ENCODE assay signal across 19 cellular contexts in the genomic region with DNA sequence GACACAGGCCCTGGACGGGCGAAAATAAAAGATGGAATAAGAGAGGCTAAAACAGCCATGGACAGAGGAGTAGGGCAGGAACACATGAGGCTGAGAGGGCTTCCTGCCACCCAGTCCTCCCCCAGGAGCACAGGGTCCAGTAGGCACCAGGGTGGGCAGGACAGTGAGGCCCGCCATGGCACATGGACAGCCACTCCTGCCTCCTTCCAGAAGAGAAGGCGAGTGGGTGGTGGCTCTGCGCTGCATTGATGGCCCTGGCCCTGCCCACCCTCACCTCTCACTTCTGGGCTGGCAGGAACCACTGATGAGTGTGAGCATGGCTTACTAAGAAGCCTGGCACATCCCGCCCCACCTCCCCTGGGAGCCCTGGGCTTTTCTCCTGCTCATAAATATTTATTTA. TPM values are rescaled to one million over a fixed set of nuclear protein-coding genes. Genes with fewer than 3 reads are reported as not detected.
DNase-seq lines count a peak whose midpoint lies in the region; ATAC-seq and TF ChIP-seq lines count a peak whose summit lies in the region.
"Had no signal": no experiment of that assay in that cellular context is flagged by ENCODE, and none has a peak within 500 bp of the region (broad histone marks: within the 10 kb centered on the region; RNA-seq: fewer than 3 reads in every experiment).

No MANE protein-coding gene starts in this region.

- no peak overlapping the region for H3K4me2 ChIP-seq in neuronal stem cell (ENCODE audit: insufficient read depth, low read length, poor library complexity, severe bottlenecking)
- H3K4me2 ChIP-seq: GM23338 had no signal

- no peak for ATAC-seq in activated naive CD8-positive, alpha-beta T cell treated with anti-CD3 and anti-CD28 coated beads, Interleukin-2, amount 50 U/mL, for 24 hours
- ATAC-seq in HG02852 (IDR thresholded peaks at IDR 0.05; ENCODE audit: unreplicated experiment) (no peak), HG02798 (IDR thresholded peaks at IDR 0.05; ENCODE audit: poor library complexity, unreplicated experiment) (no peak)
- ATAC-seq: GM12878, GM23338, HepG2 had no signal

- peaks cover 8% of the 10 kb centered on the region for H3K36me3 Mint-ChIP-seq in activated naive CD8-positive, alpha-beta T cell
- peaks cover 7% of the 10 kb centered on the region for H3K36me3 Mint-ChIP-seq in activated naive CD8-positive, alpha-beta T cell treated with anti-CD3 and anti-CD28 coated beads, Interleukin-2, amount 50 U/mL, for 24 hours (ENCODE audit: low read depth)
- H3K36me3 Mint-ChIP-seq in Caco-2 (ENCODE audit: insufficient read depth, unreplicated experiment) (peaks cover 33% of the 10 kb centered on the region), endodermal cell (ENCODE audit: low read depth) (peaks cover 53% of the 10 kb centered on the region)

- intact Hi-C loops in Caco-2 (cut with micrococcal nuclease; ENCODE audit: unreplicated experiment) = no loop called here

- H2AFZ ChIP-seq in neuronal stem cell (ENCODE audit: low read length) = no peak overlapping the region
- H2AFZ ChIP-seq: GM23338 had no signal

- no peak overlapping the region for H4K8ac ChIP-seq in neuronal stem cell (ENCODE audit: low read depth, low read length)

- no peak overlapping the region for H3K4me3 Mint-ChIP-seq in activated naive CD8-positive, alpha-beta T cell
- no peak overlapping the region for H3K4me3 Mint-ChIP-seq in activated naive CD8-positive, alpha-beta T cell treated with anti-CD3 and anti-CD28 coated beads, Interleukin-2, amount 50 U/mL, for 24 hours
- H3K4me3 Mint-ChIP-seq in Caco-2 (ENCODE audit: unreplicated experiment) (no peak overlapping the region), endodermal cell (no peak overlapping the region)
- H3K4me3 Mint-ChIP-seq: CD4-positive, alpha-beta memory T cell; GM23338; H9 had no signal

- no peaks in the 10 kb centered on the region for H3K9me3 Mint-ChIP-seq in activated naive CD8-positive, alpha-beta T cell (ENCODE audit: low read depth)
- no peaks in the 10 kb centered on the region for H3K9me3 Mint-ChIP-seq in activated naive CD8-positive, alpha-beta T cell treated with anti-CD3 and anti-CD28 coated beads, Interleukin-2, amount 50 U/mL, for 24 hours
- H3K9me3 Mint-ChIP-seq in Caco-2 (ENCODE audit: unreplicated experiment) = no peaks in the 10 kb centered on the region
- no peaks in the 10 kb centered on the region for H3K9me3 Mint-ChIP-seq in endodermal cell
- H3K9me3 Mint-ChIP-seq: CD4-positive, alpha-beta memory T cell; GM23338; H9 had no signal

- peak overlapping the region; percentile 56 for H3K23ac ChIP-seq in neuronal stem cell (ENCODE audit: low read depth, low read length, poor library complexity)

- H3K9ac ChIP-seq in endodermal cell (ENCODE audit: extremely low read depth, low read length, poor library complexity, severe bottlenecking) (no peak overlapping the region), neuronal stem cell (ENCODE audit: low read depth, low read length, poor library complexity) (no peak overlapping the region)

- 94 to 97% methylated on average over 5 to 6 of the region's 6 CpGs for WGBS in endodermal cell (ENCODE audit: insufficient coverage in 1 of 2, insufficient read length in 1 of 2), 2 experiments
- no CpG with 5 or more reads among the region's 6 CpGs for WGBS in neuronal stem cell (ENCODE audit: extremely low coverage in 2 of 2, insufficient read length in 2 of 2, insufficient replicate concordance in 1 of 2), 2 donors

- H3K27me3 ChIP-seq in Caco-2 (replicated peaks; ENCODE audit: control insufficient read depth, insufficient read depth, low read length) = no peaks in the 10 kb centered on the region
- no peaks in the 10 kb centered on the region for H3K27me3 ChIP-seq in endodermal cell (ENCODE audit: control insufficient read depth, insufficient read depth, low read length, poor library complexity, severe bottlenecking)
- no peaks in the 10 kb centered on the region for H3K27me3 ChIP-seq in neuronal stem cell (ENCODE audit: control insufficient read depth in 3 of 3, insufficient read depth in 3 of 3, low read depth in 1 of 3, low read length in 3 of 3)

- no peak overlapping the region for H2BK15ac ChIP-seq in neuronal stem cell (ENCODE audit: low read length)

- H3K9me3 ChIP-seq in Caco-2 (no peaks in the 10 kb centered on the region), endodermal cell (ENCODE audit: control insufficient read depth, low read length) (no peaks in the 10 kb centered on the region), neuronal stem cell (replicated peaks in 1 of 2; ENCODE audit: control insufficient read depth in 2 of 2, insufficient read depth in 1 of 2, low read depth in 1 of 2, low read length in 2 of 2) (no peaks in the 10 kb centered on the region)

- no TSS peak for BruUV-seq in Caco-2 (replicated peaks; lab: Mats Ljungman, UMichigan)

- peak overlapping the region; percentile 19 for H3K27ac Mint-ChIP-seq in activated naive CD8-positive, alpha-beta T cell
- H3K27ac Mint-ChIP-seq in activated naive CD8-positive, alpha-beta T cell treated with anti-CD3 and anti-CD28 coated beads, Interleukin-2, amount 50 U/mL, for 24 hours = no peak overlapping the region
- peak overlapping the region; percentile 5 for H3K27ac Mint-ChIP-seq in Caco-2 (ENCODE audit: unreplicated experiment)
- H3K27ac Mint-ChIP-seq in endodermal cell = peak overlapping the region; percentile 75
- H3K27ac Mint-ChIP-seq: GM23338, H9 had no signal

- H3K4me3 ChIP-seq in Caco-2 (ENCODE audit: low read depth, low read length) = no peak overlapping the region
- no peak overlapping the region for H3K4me3 ChIP-seq in endodermal cell (ENCODE audit: low read length)
- H3K4me3 ChIP-seq in neuronal stem cell (ENCODE audit: low read length in 2 of 2) = no peak overlapping the region
- H3K4me3 ChIP-seq: GM12878, GM23338 had no signal

- H3K18ac ChIP-seq in neuronal stem cell (ENCODE audit: low read length) = peak overlapping the region; percentile 32

- H3K4ac ChIP-seq in neuronal stem cell (ENCODE audit: low read length) = no peak overlapping the region

- H3K4me1 Mint-ChIP-seq in activated naive CD8-positive, alpha-beta T cell (ENCODE audit: low read depth) = peaks cover 23% of the 10 kb centered on the region
- H3K4me1 Mint-ChIP-seq in activated naive CD8-positive, alpha-beta T cell treated with anti-CD3 and anti-CD28 coated beads, Interleukin-2, amount 50 U/mL, for 24 hours = peaks cover 6% of the 10 kb centered on the region
- H3K4me1 Mint-ChIP-seq in Caco-2 (ENCODE audit: low read depth, unreplicated experiment) (peaks cover 6% of the 10 kb centered on the region), endodermal cell (peaks cover 24% of the 10 kb centered on the region)
- H3K4me1 Mint-ChIP-seq: H9 had no signal

- H2BK5ac ChIP-seq in neuronal stem cell (ENCODE audit: low read length) = no peak overlapping the region

- H3K14ac ChIP-seq in neuronal stem cell (ENCODE audit: low read length) = no peak overlapping the region

- H3K27ac ChIP-seq in endodermal cell (ENCODE audit: low read depth, low read length) = no peak overlapping the region
- no peak overlapping the region for H3K27ac ChIP-seq in neuronal stem cell (replicated peaks; ENCODE audit: low read length)

- H3K27me3 Mint-ChIP-seq in activated naive CD8-positive, alpha-beta T cell = no peaks in the 10 kb centered on the region
- no peaks in the 10 kb centered on the region for H3K27me3 Mint-ChIP-seq in activated naive CD8-positive, alpha-beta T cell treated with anti-CD3 and anti-CD28 coated beads, Interleukin-2, amount 50 U/mL, for 24 hours
- no peaks in the 10 kb centered on the region for H3K27me3 Mint-ChIP-seq in Caco-2 (ENCODE audit: insufficient read depth, unreplicated experiment)
- H3K27me3 Mint-ChIP-seq in endodermal cell (ENCODE audit: insufficient read depth) = no peaks in the 10 kb centered on the region
- H3K27me3 Mint-ChIP-seq: CD4-positive, alpha-beta memory T cell had no signal

- H2BK120ac ChIP-seq in neuronal stem cell (ENCODE audit: low read depth, low read length) = no peak overlapping the region

- H3K4me1 ChIP-seq in Caco-2 (no peaks in the 10 kb centered on the region), endodermal cell (ENCODE audit: control insufficient read depth, insufficient read depth, low read length) (peaks cover 4% of the 10 kb centered on the region), neuronal stem cell (ENCODE audit: control insufficient read depth in 2 of 2, insufficient read depth in 1 of 2, low read depth in 1 of 2, low read length in 2 of 2) (peaks cover 0 to 1% of the 10 kb centered on the region in 2 donors)

- H3K79me1 ChIP-seq in neuronal stem cell (ENCODE audit: low read depth, low read length) = no peaks in the 10 kb centered on the region

- POLR2A ChIA-PET in Caco-2 (lab: Charles Lee) = no interaction called here

- peak overlapping the region; percentile 8 for H2BK12ac ChIP-seq in neuronal stem cell (ENCODE audit: low read length)

- TF ChIP-seq CTCF in Caco-2 (IDR thresholded peaks at IDR 0.05; ENCODE audit: insufficient read depth in 1 of 2, low read depth in 1 of 2, low read length in 1 of 2, severe bottlenecking in 1 of 2, unreplicated experiment in 1 of 2) (no peak), endodermal cell (conservative IDR thresholded peaks at IDR 0.05) (no peak)

- no peak overlapping the region for H4K91ac ChIP-seq in neuronal stem cell (ENCODE audit: low read depth, low read length, poor library complexity)

- CTCF ChIA-PET in Caco-2 (lab: Charles Lee) = no interaction called here

- no peak for DNase-seq in activated naive CD8-positive, alpha-beta T cell treated with anti-CD3 and anti-CD28 coated beads, Interleukin-2, amount 50 U/mL, for 24 hours
- DNase-seq in Caco-2 = no peak
- DNase-seq in endodermal cell = no peak
- DNase-seq in neuronal stem cell (ENCODE audit: low spot score) = no peak
- DNase-seq in HUDEP-2 (lab: John Stamatoyannopoulos, UW; ENCODE audit: unreplicated experiment in 76 of 76) = no peak
- DNase-seq: 8988T; AML-193; C1 segment of cervical spinal cord; CD4-positive, alpha-beta memory T cell; COR-L47; DMS53; H9 had no signal

- peaks cover 1% of the 10 kb centered on the region; the same call in 1 of the 2 replicates for H3K36me3 ChIP-seq in Caco-2 (ENCODE audit: control insufficient read depth, insufficient read depth, low read length)
- peaks cover 61% of the 10 kb centered on the region for H3K36me3 ChIP-seq in endodermal cell (ENCODE audit: control insufficient read depth, insufficient read depth, low read length)
- peaks cover 0 to 2% of the 10 kb centered on the region in 2 donors for H3K36me3 ChIP-seq in neuronal stem cell (replicated peaks in 1 of 2; ENCODE audit: control insufficient read depth in 2 of 2, insufficient read depth in 2 of 2, low read length in 2 of 2)

- no peak overlapping the region for H2AK5ac ChIP-seq in neuronal stem cell (ENCODE audit: low read depth, low read length)

RNA-seq across cellular contexts. Expression of a gene that starts 51.2 kb away (rescaled TPM):
- total RNA-seq in Caco-2 (2022) (0.18 and 0.19 TPM in 2 replicates), endodermal cell (under 1 TPM in 1 of 2 donors, not detected in 1; 0.13 TPM)
- polyA plus RNA-seq in endodermal cell (2013, experiment 1 of 2) = 0.28 TPM
- 0.21 TPM for polyA plus RNA-seq in endodermal cell (2013, experiment 2 of 2)
- polyA plus RNA-seq in neuronal stem cell (2013, experiment 1 of 2) = 0.10 TPM
- 0.10 TPM for polyA plus RNA-seq in neuronal stem cell (2013, experiment 2 of 2)
- total RNA-seq: Daoy, GM12878, HepG2 had no signal
- polyA plus RNA-seq: GM12878, HepG2 had no signal

RNA-seq across cellular contexts. Expression of a gene that starts 59.7 kb away (rescaled TPM):
- total RNA-seq in Caco-2 (2022) (115 and 116 TPM in 2 replicates), endodermal cell (100 to 1,000 TPM in 1 of 2 donors, 10 to 100 TPM in 1; 41.7 to 128 TPM)
- 19.7 TPM for polyA plus RNA-seq in endodermal cell (2013, experiment 1 of 2)
- 23.1 TPM for polyA plus RNA-seq in endodermal cell (2013, experiment 2 of 2)
- 6.6 TPM for polyA plus RNA-seq in neuronal stem cell (2013, experiment 1 of 2)
- polyA plus RNA-seq in neuronal stem cell (2013, experiment 2 of 2) = 6.3 TPM
